In genomic region chr2:205833874-205834273, GRCh38 we compare ENCODE assay signal across 34 cellular contexts.
"Had no signal": no experiment of that assay in that cellular context is flagged by ENCODE, and none has a peak within 500 bp of the region (broad histone marks: within the 10 kb centered on the region; RNA-seq: fewer than 3 reads in every experiment).

No MANE protein-coding gene starts in this region.

- H3K27ac Mint-ChIP-seq: activated B cell treated with CpG ODN at 0.5 μM for 24 hours; activated CD4-positive, alpha-beta memory T cell treated with anti-CD3 and anti-CD28 coated beads for 36 hours; activated CD4-positive, alpha-beta T cell treated with anti-CD3 and anti-CD28 coated beads, Interleukin-2, amount 10 ng/mL, durations not matched to agents 24 days and 14 days; activated CD8-positive, alpha-beta T cell treated with anti-CD3 and anti-CD28 coated beads for 36 hours; activated naive CD4-positive, alpha-beta T cell treated with anti-CD3 and anti-CD28 coated beads, Interleukin-2, amount 10 ng/mL, durations not matched to agents 7 days and 5 days; activated naive CD4-positive, alpha-beta T cell treated with anti-CD3 and anti-CD28 coated beads, Interleukin-2, amount 50 U/mL, for 24 hours; activated naive CD8-positive, alpha-beta T cell; activated naive CD8-positive, alpha-beta T cell treated with anti-CD3 and anti-CD28 coated beads, Interleukin-2, amount 10 ng/mL, durations not matched to agents 7 days and 5 days; activated naive CD8-positive, alpha-beta T cell treated with anti-CD3 and anti-CD28 coated beads, Interleukin-2, amount 50 U/mL, for 24 hours; activated T-cell treated with anti-CD3 and anti-CD28 coated beads, Interleukin-2, amount 50 U/mL, for 24 hours; activated T-helper 2 cell treated with anti-CD3 and anti-CD28 coated beads, Interferon-gamma antibody, Interleukin-2, Interleukin-4, amounts not matched to agents 10 μg/mL and 5 μg/mL and 100 μg/mL, durations not matched to agents 14 hours and 24 hours and 36 hours; T-helper 1 cell treated with Interleukin-12 subunit alpha and Interleukin-12 subunit beta and Interleukin-4 antibody, amounts not matched to agents 30 μg/mL and 1 μg/mL, for 36 hours; T-helper 2 cell treated with Interferon-gamma antibody and Interleukin-4, amounts not matched to agents 5 μg/mL and 100 μg/mL, for 36 hours had no signal

- H3K4me1 Mint-ChIP-seq: activated B cell treated with CpG ODN at 0.5 μM for 24 hours; activated CD4-positive, alpha-beta T cell treated with anti-CD3 and anti-CD28 coated beads, Interleukin-2, amount 10 ng/mL, durations not matched to agents 24 days and 14 days; activated naive CD4-positive, alpha-beta T cell treated with anti-CD3 and anti-CD28 coated beads, Interleukin-2, amount 10 ng/mL, durations not matched to agents 7 days and 5 days; activated naive CD4-positive, alpha-beta T cell treated with anti-CD3 and anti-CD28 coated beads, Interleukin-2, amount 50 U/mL, for 24 hours; activated naive CD8-positive, alpha-beta T cell treated with anti-CD3 and anti-CD28 coated beads, Interleukin-2, amount 10 ng/mL, durations not matched to agents 7 days and 5 days; activated naive CD8-positive, alpha-beta T cell treated with anti-CD3 and anti-CD28 coated beads, Interleukin-2, amount 50 U/mL, for 24 hours had no signal

- H3K27ac ChIP-seq: adrenal gland, body of pancreas, brain microvascular endothelial cell, breast epithelium, VCaP had no signal

- H3K4me3 ChIP-seq: adrenal gland, body of pancreas, breast epithelium had no signal

- H3K27me3 ChIP-seq: adrenal gland, body of pancreas, brain microvascular endothelial cell, breast epithelium had no signal

- H3K9me3 Mint-ChIP-seq: activated B cell treated with CpG ODN at 0.5 μM for 24 hours; activated CD4-positive, alpha-beta T cell treated with anti-CD3 and anti-CD28 coated beads, Interleukin-2, amount 10 ng/mL, durations not matched to agents 24 days and 14 days; activated naive CD4-positive, alpha-beta T cell treated with anti-CD3 and anti-CD28 coated beads, Interleukin-2, amount 10 ng/mL, durations not matched to agents 7 days and 5 days; activated naive CD8-positive, alpha-beta T cell treated with anti-CD3 and anti-CD28 coated beads, Interleukin-2, amount 10 ng/mL, durations not matched to agents 7 days and 5 days; activated T-helper 2 cell treated with anti-CD3 and anti-CD28 coated beads, Interferon-gamma antibody, Interleukin-2, Interleukin-4, amounts not matched to agents 10 μg/mL and 5 μg/mL and 100 μg/mL, durations not matched to agents 14 hours and 24 hours and 36 hours; T-helper 1 cell treated with Interleukin-12 subunit alpha and Interleukin-12 subunit beta and Interleukin-4 antibody, amounts not matched to agents 30 μg/mL and 1 μg/mL, for 36 hours; T-helper 2 cell treated with Interferon-gamma antibody and Interleukin-4, amounts not matched to agents 5 μg/mL and 100 μg/mL, for 36 hours had no signal

- H3K27me3 Mint-ChIP-seq: activated B cell treated with CpG ODN at 0.5 μM for 24 hours; activated T-cell treated with anti-CD3 and anti-CD28 coated beads, Interleukin-2, amount 50 U/mL, for 24 hours had no signal

- H3K36me3 Mint-ChIP-seq: activated CD4-positive, alpha-beta memory T cell treated with anti-CD3 and anti-CD28 coated beads for 36 hours; activated naive CD4-positive, alpha-beta T cell treated with anti-CD3 and anti-CD28 coated beads, Interleukin-2, amount 10 ng/mL, durations not matched to agents 7 days and 5 days; activated naive CD8-positive, alpha-beta T cell; activated naive CD8-positive, alpha-beta T cell treated with anti-CD3 and anti-CD28 coated beads, Interleukin-2, amount 10 ng/mL, durations not matched to agents 7 days and 5 days had no signal

- H3K9me3 ChIP-seq: body of pancreas, breast epithelium had no signal

- H3K4me3 Mint-ChIP-seq: activated B cell treated with CpG ODN at 0.5 μM for 24 hours; activated CD4-positive, alpha-beta memory T cell treated with anti-CD3 and anti-CD28 coated beads for 36 hours; activated CD4-positive, alpha-beta T cell treated with anti-CD3 and anti-CD28 coated beads, Interleukin-2, amount 10 ng/mL, durations not matched to agents 24 days and 14 days; activated CD8-positive, alpha-beta T cell treated with anti-CD3 and anti-CD28 coated beads for 36 hours; activated naive CD4-positive, alpha-beta T cell treated with anti-CD3 and anti-CD28 coated beads, Interleukin-2, amount 10 ng/mL, durations not matched to agents 7 days and 5 days; activated naive CD4-positive, alpha-beta T cell treated with anti-CD3 and anti-CD28 coated beads, Interleukin-2, amount 50 U/mL, for 24 hours; activated naive CD8-positive, alpha-beta T cell; activated naive CD8-positive, alpha-beta T cell treated with anti-CD3 and anti-CD28 coated beads, Interleukin-2, amount 10 ng/mL, durations not matched to agents 7 days and 5 days; activated naive CD8-positive, alpha-beta T cell treated with anti-CD3 and anti-CD28 coated beads, Interleukin-2, amount 50 U/mL, for 24 hours; activated T-cell treated with anti-CD3 and anti-CD28 coated beads, Interleukin-2, amount 50 U/mL, for 24 hours; T-helper 1 cell treated with Interleukin-12 subunit alpha and Interleukin-12 subunit beta and Interleukin-4 antibody, amounts not matched to agents 30 μg/mL and 1 μg/mL, for 36 hours; T-helper 2 cell treated with Interferon-gamma antibody and Interleukin-4, amounts not matched to agents 5 μg/mL and 100 μg/mL, for 36 hours had no signal

- H3K4me1 ChIP-seq: adrenal gland, body of pancreas, breast epithelium had no signal

- H3K36me3 ChIP-seq: adrenal gland, brain microvascular endothelial cell, breast epithelium had no signal

- ATAC-seq: activated CD8-positive, alpha-beta T cell treated with anti-CD3 and anti-CD28 coated beads for 36 hours; activated naive CD8-positive, alpha-beta T cell treated with anti-CD3 and anti-CD28 coated beads, Interleukin-2, amount 50 U/mL, for 24 hours; body of pancreas had no signal

- DNase-seq: activated B cell treated with CpG ODN at 0.5 μM for 24 hours; activated CD4-positive, alpha-beta memory T cell treated with anti-CD3 and anti-CD28 coated beads for 36 hours; activated CD4-positive, alpha-beta T cell treated with anti-CD3 and anti-CD28 coated beads for 4 hours; activated CD4-positive, alpha-beta T cell treated with anti-CD3 and anti-CD28 coated beads, Interleukin-2, amount 10 ng/mL, durations not matched to agents 24 days and 14 days; activated CD4-positive, alpha-beta T cell treated with anti-CD3 and anti-CD28 coated beads, Interleukin-2, amount 50 U/mL, for 1 hour; activated CD4-positive, alpha-beta T cell treated with anti-CD3 and anti-CD28 coated beads, Interleukin-2, amount 50 U/mL, for 4 hours; activated CD4-positive, CD25-positive, alpha-beta regulatory T cell treated with anti-CD3 and anti-CD28 coated beads, Interleukin-2, amount 50 U/mL, for 72 hours; activated CD8-positive, alpha-beta memory T cell treated with anti-CD3 and anti-CD28 coated beads, Interleukin-2, amount 50 U/mL, for 4 hours; activated CD8-positive, alpha-beta T cell treated with anti-CD3 and anti-CD28 coated beads for 36 hours; activated effector memory CD4-positive, alpha-beta T cell treated with Interleukin-2 at 50 U/mL for 16 hours; activated gamma-delta T cell; activated naive CD4-positive, alpha-beta T cell treated with anti-CD3 and anti-CD28 coated beads, Interleukin-2, amount 10 ng/mL, durations not matched to agents 7 days and 5 days; activated naive CD4-positive, alpha-beta T cell treated with Interleukin-2 at 50 U/mL for 16 hours; activated naive CD8-positive, alpha-beta T cell treated with anti-CD3 and anti-CD28 coated beads, Interleukin-2, amount 10 ng/mL, durations not matched to agents 7 days and 5 days; activated naive CD8-positive, alpha-beta T cell treated with anti-CD3 and anti-CD28 coated beads, Interleukin-2, amount 50 U/mL, for 24 hours; activated T-cell treated with anti-CD3 and anti-CD28 coated beads for 4 hours; activated T-cell treated with anti-CD3 and anti-CD28 coated beads, Interleukin-2, amount 50 U/mL, for 24 hours; activated T-cell treated with anti-CD3 and anti-CD28 coated beads, Interleukin-2, amount 50 U/mL, for 48 hours; adrenal gland; amniotic stem cell; aorta; body of pancreas; brain microvascular endothelial cell; central memory CD4-positive, alpha-beta T cell; T-helper 1 cell; T-helper 2 cell; T-helper 9 cell had no signal
